ENCODE assay signal across 10 cellular contexts in genomic region chr10:23694446-23694920, GRCh38.
DNase-seq lines count a peak whose midpoint lies in the region; ATAC-seq, FAIRE-seq and TF ChIP-seq lines count a peak whose summit lies in the region.
"Had no signal": no experiment of that assay in that cellular context is flagged by ENCODE, and none has a peak within 500 bp of the region (broad histone marks: within the 10 kb centered on the region; RNA-seq: fewer than 3 reads in every experiment).

No MANE protein-coding gene starts in this region.

- FAIRE-seq in kidney (lab: Jason Lieb, UNC): no peak

- H3K4me3 ChIP-seq in kidney (ENCODE audit: low read length in 2 of 2) (peak overlapping the region; percentile 17 to 38), spleen (peak overlapping the region; percentile 11 to 70 (median 50))

- no peak overlapping the region for H3K4me3 Mint-ChIP-seq in activated CD8-positive, alpha-beta memory T cell treated with anti-CD3 and anti-CD28 coated beads, Interleukin-2, amount 10 ng/mL, durations not matched to agents 7 days and 5 days
- H3K4me3 Mint-ChIP-seq in activated naive CD8-positive, alpha-beta T cell treated with anti-CD3 and anti-CD28 coated beads, Interleukin-2, amount 10 ng/mL, durations not matched to agents 7 days and 5 days: peak overlapping the region; percentile 22

- H3K27ac ChIP-seq in kidney (ENCODE audit: low read depth in 2 of 2, low read length in 2 of 2) (no peak overlapping the region), spleen (peak overlapping the region in 1 of 8 donors; percentile 60)

- H3K27me3 ChIP-seq in spleen (replicated peaks in 1 of 7): peaks cover 0 to 64% (median 35%) of the 10 kb centered on the region in 7 donors

- H3K9ac ChIP-seq in kidney (ENCODE audit: low read length in 2 of 2): no peak overlapping the region

- H3K27me3 Mint-ChIP-seq in activated CD8-positive, alpha-beta memory T cell treated with anti-CD3 and anti-CD28 coated beads, Interleukin-2, amount 10 ng/mL, durations not matched to agents 7 days and 5 days: peaks cover 46% of the 10 kb centered on the region
- H3K27me3 Mint-ChIP-seq in activated naive CD8-positive, alpha-beta T cell treated with anti-CD3 and anti-CD28 coated beads, Interleukin-2, amount 10 ng/mL, durations not matched to agents 7 days and 5 days: peaks cover 61% of the 10 kb centered on the region

- H3K4me1 Mint-ChIP-seq in activated CD8-positive, alpha-beta memory T cell treated with anti-CD3 and anti-CD28 coated beads, Interleukin-2, amount 10 ng/mL, durations not matched to agents 7 days and 5 days: no peaks in the 10 kb centered on the region
- H3K4me1 Mint-ChIP-seq in activated naive CD8-positive, alpha-beta T cell treated with anti-CD3 and anti-CD28 coated beads, Interleukin-2, amount 10 ng/mL, durations not matched to agents 7 days and 5 days: peaks cover 3% of the 10 kb centered on the region

- TF ChIP-seq CTCF in kidney (IDR thresholded peaks at IDR 0.05; ENCODE audit: borderline replicate concordance, extremely low read depth, insufficient read depth) (no peak), spleen (IDR thresholded peaks at IDR 0.05 in 8 of 11, conservative IDR thresholded peaks at IDR 0.05 in 3 of 11) (peak in 1 of 11 experiments; percentile 11)

- no peaks in the 10 kb centered on the region for H3K36me3 Mint-ChIP-seq in activated CD8-positive, alpha-beta memory T cell treated with anti-CD3 and anti-CD28 coated beads, Interleukin-2, amount 10 ng/mL, durations not matched to agents 7 days and 5 days
- H3K36me3 Mint-ChIP-seq in activated naive CD8-positive, alpha-beta T cell treated with anti-CD3 and anti-CD28 coated beads, Interleukin-2, amount 10 ng/mL, durations not matched to agents 7 days and 5 days: no peaks in the 10 kb centered on the region

- CTCF ChIA-PET in activated CD8-positive, alpha-beta memory T cell treated with anti-CD3 and anti-CD28 coated beads, Interleukin-2, amount 10 ng/mL, durations not matched to agents 7 days and 5 days (lab: Charles Lee): no interaction called here

- H3K9me3 Mint-ChIP-seq in activated CD8-positive, alpha-beta memory T cell treated with anti-CD3 and anti-CD28 coated beads, Interleukin-2, amount 10 ng/mL, durations not matched to agents 7 days and 5 days (ENCODE audit: low read depth): no peaks in the 10 kb centered on the region
- H3K9me3 Mint-ChIP-seq in activated naive CD8-positive, alpha-beta T cell treated with anti-CD3 and anti-CD28 coated beads, Interleukin-2, amount 10 ng/mL, durations not matched to agents 7 days and 5 days: no peaks in the 10 kb centered on the region

- H3K4me1 ChIP-seq in kidney (ENCODE audit: control insufficient read depth in 1 of 2, insufficient read depth in 1 of 2, low read depth in 1 of 2, low read length in 2 of 2) (peaks cover 0 to 2% of the 10 kb centered on the region in 2 donors), spleen (peaks cover 0 to 35% (median 18%) of the 10 kb centered on the region in 6 donors)

- no peak for ATAC-seq in activated CD8-positive, alpha-beta memory T cell treated with anti-CD3 and anti-CD28 coated beads, Interleukin-2, amount 10 ng/mL, durations not matched to agents 7 days and 5 days
- peak; percentile 39 for ATAC-seq in activated naive CD8-positive, alpha-beta T cell treated with anti-CD3 and anti-CD28 coated beads, Interleukin-2, amount 10 ng/mL, durations not matched to agents 7 days and 5 days (ENCODE audit: low read depth)
- ATAC-seq in HG03565 (IDR thresholded peaks at IDR 0.05; ENCODE audit: unreplicated experiment): no peak

- DNase-seq in activated CD8-positive, alpha-beta memory T cell treated with anti-CD3 and anti-CD28 coated beads for 24 hours: peak; percentile 59
- no peak for DNase-seq in activated CD8-positive, alpha-beta memory T cell treated with anti-CD3 and anti-CD28 coated beads, Interleukin-2, amount 10 ng/mL, durations not matched to agents 7 days and 5 days
- DNase-seq in activated naive CD8-positive, alpha-beta T cell treated with anti-CD3 and anti-CD28 coated beads, Interleukin-2, amount 10 ng/mL, durations not matched to agents 7 days and 5 days: no peak
- DNase-seq in kidney (peak; percentile 61), spleen (no peak), NOMO-1 (lab: John Stamatoyannopoulos, UW; ENCODE audit: unreplicated experiment in 2 of 2) (no peak), GF-D8 (lab: John Stamatoyannopoulos, UW) (no peak)
- DNase-seq: effector CD8-positive, alpha-beta T cell; NK-92 treated with Interleukin-12 subunit alpha and Interleukin-12 subunit beta, amount 100 ng/mL, for 24 hours had no signal

- no peak overlapping the region for H3K27ac Mint-ChIP-seq in activated CD8-positive, alpha-beta memory T cell treated with anti-CD3 and anti-CD28 coated beads, Interleukin-2, amount 10 ng/mL, durations not matched to agents 7 days and 5 days
- H3K27ac Mint-ChIP-seq in activated naive CD8-positive, alpha-beta T cell treated with anti-CD3 and anti-CD28 coated beads, Interleukin-2, amount 10 ng/mL, durations not matched to agents 7 days and 5 days: no peak overlapping the region

- TF ChIP-seq POLR2A in spleen (IDR thresholded peaks at IDR 0.05): no peak

- intact Hi-C loops in kidney (cut with DNase I) (no loop called here), spleen (cut with DNase I; ENCODE audit: low total_unique reads) (no loop called here)

- H3K36me3 ChIP-seq in kidney (ENCODE audit: control insufficient read depth in 1 of 2, insufficient read depth in 2 of 2, low read length in 2 of 2): no peaks in the 10 kb centered on the region
- no peaks in the 10 kb centered on the region for H3K36me3 ChIP-seq in spleen

- H3K9me3 ChIP-seq in kidney (ENCODE audit: control insufficient read depth in 1 of 2, low read length in 2 of 2) (no peaks in the 10 kb centered on the region), spleen (no peaks in the 10 kb centered on the region)

- 1 to 2% (median 2%) methylated on average over 20 to 49 of the region's 49 CpGs for WGBS in spleen, 5 donors

- POLR2A ChIA-PET in activated naive CD8-positive, alpha-beta T cell treated with anti-CD3 and anti-CD28 coated beads, Interleukin-2, amount 10 ng/mL, durations not matched to agents 7 days and 5 days (lab: Charles Lee): no interaction called here

Comparison
In these comparisons a context has a peak if more than half of its experiments do, and no peak if none do; other contexts are left out.
1. DNase-seq: peak in activated CD8-positive, alpha-beta memory T cell treated with anti-CD3 and anti-CD28 coated beads for 24 hours (single experiment) and kidney (single experiment); none in activated CD8-positive, alpha-beta memory T cell treated with anti-CD3 and anti-CD28 coated beads, Interleukin-2, amount 10 ng/mL, durations not matched to agents 7 days and 5 days (single experiment), activated naive CD8-positive, alpha-beta T cell treated with anti-CD3 and anti-CD28 coated beads, Interleukin-2, amount 10 ng/mL, durations not matched to agents 7 days and 5 days (single experiment), spleen (single experiment), NOMO-1 (0 of 2) and GF-D8 (single experiment).